Comparison of ENCODE assay signal across 7 cellular contexts in the genomic region with DNA sequence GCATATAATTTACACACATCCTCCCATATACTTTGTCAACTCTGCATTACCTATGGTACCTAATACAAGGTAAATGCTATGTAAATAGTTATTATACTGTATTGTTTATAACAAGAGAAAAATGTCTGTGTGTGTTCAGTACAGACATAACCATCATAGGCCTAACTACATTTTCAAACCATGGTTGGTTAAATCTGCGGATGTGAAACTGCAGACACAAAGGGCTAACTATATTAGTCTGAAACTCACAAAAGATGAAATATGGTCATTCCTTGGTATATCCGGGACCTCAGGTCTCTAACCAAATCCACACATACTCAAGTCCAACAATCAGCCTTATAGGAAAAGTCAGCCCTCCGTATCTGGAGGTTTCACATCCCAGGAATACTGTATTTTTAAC.
"Had no signal": no experiment of that assay in that cellular context is flagged by ENCODE, and none has a peak within 500 bp of the region (broad histone marks: within the 10 kb centered on the region; RNA-seq: fewer than 3 reads in every experiment).

No MANE protein-coding gene starts in this region.

- FAIRE-seq: G401.6, GM12891, GM12892, GM18507, GM19239 had no signal

- DNase-seq: GDM1, GF-D8 had no signal
